7 cellular contexts compared by ENCODE assay signal in genomic region chr1:108512239-108513071, GRCh38. TPM values are rescaled to one million over a fixed set of nuclear protein-coding genes. Genes with fewer than 3 reads are reported as not detected.
DNase-seq lines count a peak whose midpoint lies in the region; ATAC-seq and TF ChIP-seq lines count a peak whose summit lies in the region.

No MANE protein-coding gene starts in this region.

- no peak overlapping the region for H3K27ac ChIP-seq in psoas muscle

- DNase-seq in GM10266 (ENCODE audit: extremely low spot score) (peak; percentile 34), LHCN-M2 (ENCODE audit: low read depth) (peak; percentile 23), foreskin fibroblast (peak; percentile 19 to 65), psoas muscle (no peak)
- DNase-seq in stimulated activated CD4-positive, alpha-beta T cell treated with anti-CD3 and anti-CD28 coated beads, Interleukin-1b, Interleukin-23, amount 100 ng/mL, for 48 hours, result no peak

- H3K27me3 ChIP-seq in psoas muscle (ENCODE audit: insufficient read depth in 3 of 3, low read length in 2 of 3), result no peaks in the 10 kb centered on the region

- TF ChIP-seq CTCF in GM10266 (IDR thresholded peaks at IDR 0.05; ENCODE audit: control insufficient read depth, insufficient read depth, low read depth, missing control alignments) (peak; percentile 74), foreskin fibroblast (IDR thresholded peaks at IDR 0.05; ENCODE audit: low read depth, low read length) (peak; percentile 71), psoas muscle (IDR thresholded peaks at IDR 0.05) (peak; percentile 75)

- intact Hi-C loops in psoas muscle (cut with DNase I), result loop anchor here in 1 of 2 donors (2.0 kb wide), 1 partner anchor 130 kb away; no protein-coding TSS in a partner anchor

- ATAC-seq in SK-N-SH treated with all-trans-retinoic acid at 6 μM for 48 hours, result peak; percentile 80
- no peak for ATAC-seq in psoas muscle
- ATAC-seq in HG02840 (IDR thresholded peaks at IDR 0.05; ENCODE audit: low FRiP score, unreplicated experiment), result no peak

- no peak overlapping the region for H3K4me3 ChIP-seq in foreskin fibroblast (ENCODE audit: low read depth in 1 of 2, low read length in 2 of 2)
- H3K4me3 ChIP-seq in psoas muscle, result no peak overlapping the region

- no peaks in the 10 kb centered on the region for H3K4me1 ChIP-seq in psoas muscle

- 55 to 59% (median 57%) methylated on average over 6 of the region's 6 CpGs for WGBS in psoas muscle, 3 donors

- H3K9me3 ChIP-seq in psoas muscle, result no peaks in the 10 kb centered on the region

- H3K36me3 ChIP-seq in psoas muscle (ENCODE audit: insufficient read depth in 1 of 2, low read depth in 1 of 2), result no peaks in the 10 kb centered on the region

TF ChIP-seq in SK-N-SH treated with all-trans-retinoic acid at 6 μM for 48 hours, 23 proteins besides CTCF, POLR2A, EP300 and RAD21:
- TF ChIP-seq TSHZ2 (CRISPR knock-in tag; IDR thresholded peaks at IDR 0.05) (no peak), TOX (CRISPR knock-in tag; IDR thresholded peaks at IDR 0.05; ENCODE audit: borderline replicate concordance) (no peak), CSRNP3 (CRISPR knock-in tag; IDR thresholded peaks at IDR 0.05) (no peak), ESRRG (CRISPR knock-in tag; IDR thresholded peaks at IDR 0.05) (no peak), CREB5 (CRISPR knock-in tag; IDR thresholded peaks at IDR 0.05; ENCODE audit: low read depth) (no peak), OSR1 (CRISPR knock-in tag; IDR thresholded peaks at IDR 0.05) (no peak), BACH2 (CRISPR knock-in tag; IDR thresholded peaks at IDR 0.05; ENCODE audit: borderline replicate concordance) (no peak), ZFP3 (CRISPR knock-in tag; IDR thresholded peaks at IDR 0.05) (no peak), ZC3H10 (CRISPR knock-in tag; IDR thresholded peaks at IDR 0.05) (no peak), TCF4 (CRISPR knock-in tag; IDR thresholded peaks at IDR 0.05; ENCODE audit: borderline replicate concordance) (no peak), ZNF565 (CRISPR knock-in tag; conservative IDR thresholded peaks at IDR 0.05; ENCODE audit: low read depth) (no peak), GLIS3 (CRISPR knock-in tag; IDR thresholded peaks at IDR 0.05) (no peak), ARNTL (CRISPR knock-in tag; IDR thresholded peaks at IDR 0.05; ENCODE audit: borderline replicate concordance, low read depth) (no peak), SNAI2 (CRISPR knock-in tag; IDR thresholded peaks at IDR 0.05) (no peak)

RNA-seq across cellular contexts. Expression of gene EEIG2, which starts 47.4 kb away (rescaled TPM):
- total RNA-seq in LHCN-M2 (2014; rRNA removed) (16.1 and 16.7 TPM in 2 replicates), psoas muscle (1 to 10 TPM in 3 of 4 donors, under 1 TPM in 1; 0.90 to 2.1 (median 1.3) TPM)
- 2.7 TPM for polyA plus RNA-seq in LHCN-M2 (2012)
- 1 to 10 TPM in 1 of 3 donors, under 1 TPM in 2; 0.51 to 1.5 (median 0.53) TPM for polyA plus RNA-seq in psoas muscle

Comparison
In these comparisons a context has a peak if more than half of its experiments do, and no peak if none do; other contexts are left out.
1. DNase-seq: peak in GM10266 (single experiment), LHCN-M2 (single experiment) and foreskin fibroblast (2 of 2); none in psoas muscle (0 of 2) and stimulated activated CD4-positive, alpha-beta T cell treated with anti-CD3 and anti-CD28 coated beads, Interleukin-1b, Interleukin-23, amount 100 ng/mL, for 48 hours (single experiment).
2. Peak in every context shown above with its lines, with median percentiles within 50 percentile points of each other: CTCF ChIP-seq.